In genomic region chr3:50815844-50816243, GRCh38 we compare ENCODE assay signal across 27 cellular contexts.
DNase-seq lines count a peak whose midpoint lies in the region; ATAC-seq and TF ChIP-seq lines count a peak whose summit lies in the region.
"Had no signal": no experiment of that assay in that cellular context is flagged by ENCODE, and none has a peak within 500 bp of the region (broad histone marks: within the 10 kb centered on the region; RNA-seq: fewer than 3 reads in every experiment).

No MANE protein-coding gene starts in this region.

- no peak overlapping the region for H3K4me2 ChIP-seq in H9 (ENCODE audit: insufficient read depth, insufficient read length, low read length)
- H3K4me2 ChIP-seq in trophoblast cell (ENCODE audit: low read length), result no peak overlapping the region

- H3K4me3 Mint-ChIP-seq in H9, result no peak overlapping the region
- H3K4me3 Mint-ChIP-seq: activated naive CD8-positive, alpha-beta T cell treated with anti-CD3 and anti-CD28 coated beads, Interleukin-2, amount 10 ng/mL, durations not matched to agents 7 days and 5 days; activated T-helper 17 cell treated with anti-CD3 and anti-CD28 coated beads, Interleukin-2, amount 50 U/mL, for 72 hours; brain; CD14-positive monocyte; effector memory CD8-positive, alpha-beta T cell; natural killer cell had no signal

- peaks cover 2 to 11% (median 6%) of the 10 kb centered on the region in 3 experiments; a peak in 5 of 7 replicates for H3K36me3 Mint-ChIP-seq in H9 (ENCODE audit: insufficient read depth in 1 of 3, low read depth in 3 of 3)
- H3K36me3 Mint-ChIP-seq: activated naive CD8-positive, alpha-beta T cell treated with anti-CD3 and anti-CD28 coated beads, Interleukin-2, amount 10 ng/mL, durations not matched to agents 7 days and 5 days; CD14-positive monocyte; natural killer cell had no signal

- H3K23ac ChIP-seq in H9 (ENCODE audit: insufficient read length, low read depth, low read length) (no peak overlapping the region), trophoblast cell (ENCODE audit: low read length) (no peak overlapping the region)

- H3K18ac ChIP-seq in H9 (ENCODE audit: insufficient read length, low read depth, low read length), result no peak overlapping the region
- no peak overlapping the region for H3K18ac ChIP-seq in trophoblast cell (ENCODE audit: low read length)

- H3K27me3 ChIP-seq in H9 (ENCODE audit: insufficient read depth, low read length), result no peaks in the 10 kb centered on the region
- no peaks in the 10 kb centered on the region for H3K27me3 ChIP-seq in NT2/D1 (ENCODE audit: insufficient read depth, insufficient read length)
- no peaks in the 10 kb centered on the region for H3K27me3 ChIP-seq in trophoblast cell (ENCODE audit: insufficient read depth, low read length)
- H3K27me3 ChIP-seq: ovary, sigmoid colon, SJSA1, uterus had no signal

- no peaks in the 10 kb centered on the region for H3K9me3 ChIP-seq in H9 (ENCODE audit: control insufficient read depth, low read depth, low read length)
- peaks cover 9% of the 10 kb centered on the region for H3K9me3 ChIP-seq in NT2/D1 (ENCODE audit: insufficient read depth, low read length)
- H3K9me3 ChIP-seq in trophoblast cell (ENCODE audit: insufficient read depth, low read depth, low read length), result no peaks in the 10 kb centered on the region
- H3K9me3 ChIP-seq: ovary, sigmoid colon, SJSA1, uterus had no signal

- H2AFZ ChIP-seq in H9 (ENCODE audit: low read length) (no peak overlapping the region), trophoblast cell (ENCODE audit: insufficient read depth, low read length, poor library complexity) (no peak overlapping the region)

- no peaks in the 10 kb centered on the region for H3K79me1 ChIP-seq in H9 (ENCODE audit: insufficient read depth, low read depth, low read length, poor library complexity, severe bottlenecking)
- H3K79me1 ChIP-seq in trophoblast cell (ENCODE audit: low read length), result peaks cover 18% of the 10 kb centered on the region

- H2BK5ac ChIP-seq in H9 (ENCODE audit: insufficient read length, low read length), result no peak overlapping the region
- H2BK5ac ChIP-seq in trophoblast cell (ENCODE audit: low read depth, low read length, poor library complexity), result no peak overlapping the region

- no peak overlapping the region for H2BK20ac ChIP-seq in H9 (ENCODE audit: low read depth, low read length, poor library complexity, severe bottlenecking)

- H3K4me3 ChIP-seq in NT2/D1 (ENCODE audit: insufficient read length, low read depth) (no peak overlapping the region), trophoblast cell (ENCODE audit: low read depth, low read length) (no peak overlapping the region)
- H3K4me3 ChIP-seq: ovary, sigmoid colon, SJSA1, uterus had no signal

- H3K4me1 Mint-ChIP-seq in H9, result peaks cover 50 to 57% of the 10 kb centered on the region in 2 experiments
- H3K4me1 Mint-ChIP-seq: activated naive CD8-positive, alpha-beta T cell treated with anti-CD3 and anti-CD28 coated beads, Interleukin-2, amount 10 ng/mL, durations not matched to agents 7 days and 5 days; activated T-helper 17 cell treated with anti-CD3 and anti-CD28 coated beads, Interleukin-2, amount 50 U/mL, for 72 hours; CD14-positive monocyte; natural killer cell had no signal

- no peak overlapping the region for H4K5ac ChIP-seq in H9 (ENCODE audit: insufficient read length, low read depth, low read length)

- H3K36me3 ChIP-seq in NT2/D1 (ENCODE audit: insufficient read depth, insufficient read length, low read length), result no peaks in the 10 kb centered on the region
- no peaks in the 10 kb centered on the region for H3K36me3 ChIP-seq in trophoblast cell (ENCODE audit: control insufficient read depth in 1 of 2, insufficient read depth in 2 of 2, low read length in 2 of 2)
- H3K36me3 ChIP-seq: ovary, sigmoid colon, SJSA1, uterus had no signal

- H2AK5ac ChIP-seq in H9 (ENCODE audit: insufficient read length, low read length) (no peak overlapping the region), trophoblast cell (ENCODE audit: low read length) (no peak overlapping the region)

- no peak overlapping the region for H2BK120ac ChIP-seq in H9 (ENCODE audit: low read depth, low read length, poor library complexity, severe bottlenecking)
- H2BK120ac ChIP-seq in trophoblast cell (ENCODE audit: insufficient read depth, low read length, poor library complexity), result no peak overlapping the region

- no peak overlapping the region for H3K9ac ChIP-seq in H9 (ENCODE audit: extremely low read depth, insufficient read length, low read length)
- H3K9ac ChIP-seq in NT2/D1 (ENCODE audit: insufficient read length, low read depth), result peak overlapping the region; percentile 2
- no peak overlapping the region for H3K9ac ChIP-seq in trophoblast cell (ENCODE audit: low read length)

- H4K8ac ChIP-seq in H9 (replicated peaks; ENCODE audit: insufficient read length, low read depth, low read length) (no peak overlapping the region), trophoblast cell (ENCODE audit: low read depth, low read length) (no peak overlapping the region)

- ATAC-seq in esophagus mucosa (peak; percentile 83), HG03342 (IDR thresholded peaks at IDR 0.05; ENCODE audit: unreplicated experiment) (no peak)
- ATAC-seq: activated T-helper 17 cell treated with anti-CD3 and anti-CD28 coated beads, Interleukin-2, amount 50 U/mL, for 72 hours; effector memory CD8-positive, alpha-beta T cell; HepG2; left cardiac atrium; natural killer cell had no signal

- H3K4me1 ChIP-seq in H9 (ENCODE audit: insufficient read depth, low read length) (peaks cover 13% of the 10 kb centered on the region; the same call in 1 of the 2 replicates), NT2/D1 (ENCODE audit: insufficient read depth, insufficient read length) (peaks cover 5% of the 10 kb centered on the region), trophoblast cell (ENCODE audit: control insufficient read depth in 1 of 2, insufficient read depth in 2 of 2, low read length in 2 of 2) (peaks cover 10 to 19% of the 10 kb centered on the region in 2 experiments)
- H3K4me1 ChIP-seq: sigmoid colon, SJSA1, uterus had no signal

- H4K12ac ChIP-seq in trophoblast cell (ENCODE audit: low read depth, low read length), result no peak overlapping the region

- DNase-seq in H9 (no peak), NT2/D1 (ENCODE audit: low read depth, low spot score) (no peak), trophoblast cell (peak in 1 of 2 donors; percentile 93), NCI-H510A (lab: John Stamatoyannopoulos, UW) (no peak), NCI-H2081 (lab: John Stamatoyannopoulos, UW) (no peak)
- DNase-seq: activated CD4-positive, alpha-beta T cell treated with anti-CD3 and anti-CD28 coated beads for 48 hours; activated naive CD8-positive, alpha-beta T cell treated with anti-CD3 and anti-CD28 coated beads, Interleukin-2, amount 10 ng/mL, durations not matched to agents 7 days and 5 days; effector memory CD8-positive, alpha-beta T cell; HCEC 1CT; left cardiac atrium; natural killer cell; NCI-H1092 treated with DMSO at 0.1 percent for 48 hours; NCI-H2081 treated with DMSO at 0.1 percent for 48 hours; NCI-H510A treated with DMSO at 0.1 percent for 48 hours; NK-92 treated with Interleukin-12 subunit alpha and Interleukin-12 subunit beta, amount 100 ng/mL, for 24 hours; ovary; sigmoid colon; substantia nigra; T-helper 1 cell; uterus had no signal

- H3K27ac ChIP-seq in H9 (ENCODE audit: insufficient read length, low read depth, low read length) (no peak overlapping the region), trophoblast cell (ENCODE audit: low read depth, low read length) (peak overlapping the region; percentile 81)
- H3K27ac ChIP-seq: ovary, sigmoid colon, SJSA1, uterus had no signal

- H3K4ac ChIP-seq in H9 (ENCODE audit: low read depth, low read length), result no peak overlapping the region
- H3K4ac ChIP-seq in trophoblast cell (ENCODE audit: low read depth, low read length), result no peak overlapping the region

- no peak overlapping the region for H2BK15ac ChIP-seq in H9 (ENCODE audit: low read depth, low read length)

- H3K27me3 Mint-ChIP-seq in H9 (ENCODE audit: low read depth), result no peaks in the 10 kb centered on the region
- H3K27me3 Mint-ChIP-seq: activated T-helper 17 cell treated with anti-CD3 and anti-CD28 coated beads, Interleukin-2, amount 50 U/mL, for 72 hours; brain; effector memory CD8-positive, alpha-beta T cell had no signal

- H3K14ac ChIP-seq in H9 (ENCODE audit: insufficient read depth, low read length) (no peak overlapping the region), trophoblast cell (ENCODE audit: low read length) (no peak overlapping the region)

- H3K23me2 ChIP-seq in H9 (ENCODE audit: insufficient read length, low read depth, low read length, poor library complexity, severe bottlenecking), result no peaks in the 10 kb centered on the region

- H4K91ac ChIP-seq in H9 (ENCODE audit: insufficient read length, low read depth, low read length), result no peak overlapping the region
- no peak overlapping the region for H4K91ac ChIP-seq in trophoblast cell (ENCODE audit: low read depth, low read length)

- H3T11ph ChIP-seq in H9 (ENCODE audit: low read length), result no peak overlapping the region

- TF ChIP-seq CTCF in H9 (conservative IDR thresholded peaks at IDR 0.05), result no peak

- H3K27ac Mint-ChIP-seq in H9, result peak overlapping the region; percentile 63 to 97 (median 95); a peak in 6 of 7 replicates
- H3K27ac Mint-ChIP-seq: activated naive CD8-positive, alpha-beta T cell treated with anti-CD3 and anti-CD28 coated beads, Interleukin-2, amount 10 ng/mL, durations not matched to agents 7 days and 5 days; activated T-helper 17 cell treated with anti-CD3 and anti-CD28 coated beads, Interleukin-2, amount 50 U/mL, for 72 hours; brain; CD14-positive monocyte; effector memory CD8-positive, alpha-beta T cell; natural killer cell had no signal

- no peak overlapping the region for H3K56ac ChIP-seq in H9 (ENCODE audit: insufficient read length, low read depth, low read length)

- H4K20me1 ChIP-seq in H9 (ENCODE audit: control insufficient read depth, insufficient read depth, insufficient read length), result no peaks in the 10 kb centered on the region

- H3K79me2 ChIP-seq in H9 (ENCODE audit: insufficient read depth, low read length) (no peaks in the 10 kb centered on the region), trophoblast cell (ENCODE audit: control insufficient read depth, insufficient read depth, low read length, poor library complexity) (no peaks in the 10 kb centered on the region)

- H2BK12ac ChIP-seq in H9 (ENCODE audit: insufficient read length, low read depth, low read length) (no peak overlapping the region), trophoblast cell (ENCODE audit: low read length) (no peak overlapping the region)

- H3K9me3 Mint-ChIP-seq in H9, result peaks cover 7 to 8% of the 10 kb centered on the region in 2 experiments; a peak in 3 of 5 replicates
- H3K9me3 Mint-ChIP-seq: activated naive CD8-positive, alpha-beta T cell treated with anti-CD3 and anti-CD28 coated beads, Interleukin-2, amount 10 ng/mL, durations not matched to agents 7 days and 5 days; activated T-helper 17 cell treated with anti-CD3 and anti-CD28 coated beads, Interleukin-2, amount 50 U/mL, for 72 hours; effector memory CD8-positive, alpha-beta T cell; natural killer cell had no signal
